ENCODE assay signal across 8 cellular contexts in genomic region chr7:17299477-17299991, GRCh38. TPM values are rescaled to one million over a fixed set of nuclear protein-coding genes. Genes with fewer than 3 reads are reported as not detected.
A peak's percentile ranks its signal among the peaks of the same experiment; 100 is the strongest.
DNase-seq lines count a peak whose midpoint lies in the region; ATAC-seq, FAIRE-seq and TF ChIP-seq lines count a peak whose summit lies in the region.

No MANE protein-coding gene starts in this region.

- H3K9me2 ChIP-seq in OCI-LY7 (ENCODE audit: insufficient read depth, low read length), result no peaks in the 10 kb centered on the region

- peak overlapping the region; percentile 77 for H3K9ac ChIP-seq in GM12878 (ENCODE audit: control insufficient read depth, insufficient read depth, low read length)

- H3K27me3 ChIP-seq in GM12878 (replicated peaks in 1 of 2; ENCODE audit: control insufficient read depth in 2 of 2, insufficient read depth in 2 of 2, low read length in 1 of 2) (no peaks in the 10 kb centered on the region), kidney epithelial cell (ENCODE audit: control insufficient read depth, insufficient read depth, low read length) (no peaks in the 10 kb centered on the region)

- peak overlapping the region; percentile 87 to 91 for H3K4me3 Mint-ChIP-seq in stimulated activated naive B cell treated with anti-CD40 and anti-IgM and Interleukin-4, amounts not matched to agents 10 μg/mL and 1 μg/mL and 100 μg/mL, for 72 hours

- CTCF ChIA-PET in OCI-LY7 (lab: Charles Lee; ENCODE audit: unreplicated experiment), result no interaction called here
- CTCF ChIA-PET in GM12878 (lab: Yijun Ruan, JAX), result interaction anchor here (0.8 to 5.7 kb wide), 6 partner anchors 8 to 316 kb away, joined by 3 to 24 read pairs (median 5); no protein-coding TSS in a partner anchor

- peak overlapping the region; percentile 56; the same call in 1 of the 2 replicates for H3K4me2 ChIP-seq in OCI-LY7 (ENCODE audit: low read length)
- peak overlapping the region; percentile 66 for H3K4me2 ChIP-seq in GM12878 (ENCODE audit: control insufficient read depth, insufficient read depth)

- peaks cover 3 to 7% of the 10 kb centered on the region in 2 donors for H3K36me3 Mint-ChIP-seq in stimulated activated naive B cell treated with anti-CD40 and anti-IgM and Interleukin-4, amounts not matched to agents 10 μg/mL and 1 μg/mL and 100 μg/mL, for 72 hours

- RAD21 ChIA-PET in GM12878 (lab: Charles Lee; ENCODE audit: unreplicated experiment), result interaction anchor here (0.9 to 2.6 kb wide), 3 partner anchors 103 to 290 kb away, joined by 4 to 8 read pairs (median 7); no protein-coding TSS in a partner anchor

- H3K4me1 Mint-ChIP-seq in stimulated activated naive B cell treated with anti-CD40 and anti-IgM and Interleukin-4, amounts not matched to agents 10 μg/mL and 1 μg/mL and 100 μg/mL, for 72 hours, result peaks cover 26 to 29% of the 10 kb centered on the region in 2 donors

- BruUV-seq in OCI-LY7 (replicated peaks; lab: Mats Ljungman, UMichigan), result no TSS peak
- BruUV-seq in GM12878 (replicated peaks; lab: Mats Ljungman, UMichigan), result no TSS peak

- H3K27ac ChIP-seq in OCI-LY7 (ENCODE audit: low read depth, low read length, poor library complexity, severe bottlenecking) (no peak overlapping the region), GM12878 (ENCODE audit: control insufficient read depth, insufficient read depth) (peak overlapping the region; percentile 61)

- in situ Hi-C loops in GM12878 (cut with MboI), result loop anchor here (5.0 kb wide), 1 partner anchor 312 kb away; no protein-coding TSS in a partner anchor

- intact Hi-C loops in OCI-LY7 (cut with micrococcal nuclease; ENCODE audit: unreplicated experiment), result no loop called here
- intact Hi-C loops in GM12878 (cut with micrococcal nuclease; ENCODE audit: unreplicated experiment), result loop anchor here (2.0 to 5.0 kb wide), 3 partner anchors 65 to 141 kb away; no protein-coding TSS in a partner anchor

- no peaks in the 10 kb centered on the region for H3K79me2 ChIP-seq in OCI-LY7 (ENCODE audit: insufficient read depth, low read depth, low read length)
- peaks cover 43% of the 10 kb centered on the region for H3K79me2 ChIP-seq in GM12878 (ENCODE audit: control insufficient read depth, insufficient read depth, low read length)

- TF ChIP-seq EP300 in GM12878 (IDR thresholded peaks at IDR 0.05; ENCODE audit: borderline replicate concordance in 1 of 2, control insufficient read depth in 1 of 2, low read depth in 2 of 2, low read length in 2 of 2), result no peak

- no peak for TF ChIP-seq CTCF in OCI-LY7 (conservative IDR thresholded peaks at IDR 0.05; ENCODE audit: low read length)
- no peak for TF ChIP-seq CTCF in GM12878 (IDR thresholded peaks at IDR 0.05 in 2 of 3, conservative IDR thresholded peaks at IDR 0.05 in 1 of 3; ENCODE audit: control insufficient read depth in 2 of 3, extremely low read depth in 1 of 3, insufficient read depth in 1 of 3, low read depth in 3 of 3, low read length in 3 of 3)
- TF ChIP-seq CTCF in kidney epithelial cell (IDR thresholded peaks at IDR 0.05; ENCODE audit: insufficient read depth, low read length, poor library complexity, severe bottlenecking), result no peak

- TF ChIP-seq RAD21 in GM12878 (IDR thresholded peaks at IDR 0.05; ENCODE audit: insufficient read depth, low read depth, low read length), result 0 out of 2 replicates have a peak, but pooled peaks have one; percentile 7

- H2AFZ ChIP-seq in OCI-LY7 (ENCODE audit: low read length) (no peak overlapping the region), GM12878 (ENCODE audit: control insufficient read depth, low read depth, low read length) (peak overlapping the region; percentile 89)

- H3K27ac Mint-ChIP-seq in stimulated activated naive B cell treated with anti-CD40 and anti-IgM and Interleukin-4, amounts not matched to agents 10 μg/mL and 1 μg/mL and 100 μg/mL, for 72 hours, result peak overlapping the region; percentile 76

- FAIRE-seq in GM12878 (lab: Jason Lieb, UNC), result no peak

- H3K9me3 ChIP-seq in OCI-LY7 (ENCODE audit: low read length), result no peaks in the 10 kb centered on the region
- no peaks in the 10 kb centered on the region; the same call in 2 of the 3 replicates for H3K9me3 ChIP-seq in GM12878 (replicated peaks; ENCODE audit: control insufficient read depth, insufficient read depth, low read length)

- ATAC-seq in HG02840 (IDR thresholded peaks at IDR 0.05; ENCODE audit: low FRiP score, unreplicated experiment) (peak; percentile 10), GM12878 (peak; percentile 8)
- ATAC-seq in stimulated activated naive B cell treated with anti-CD40 and anti-IgM and Interleukin-4, amounts not matched to agents 10 μg/mL and 1 μg/mL and 100 μg/mL, for 72 hours (replicated peaks), result peak; percentile 13 to 15

- H4K20me1 ChIP-seq in OCI-LY7 (ENCODE audit: insufficient read depth, low read length) (no peaks in the 10 kb centered on the region), GM12878 (ENCODE audit: control insufficient read depth, insufficient read depth) (no peaks in the 10 kb centered on the region)

- POLR2A ChIA-PET in OCI-LY7 (lab: Charles Lee), result no interaction called here
- POLR2A ChIA-PET in GM12878 (lab: Charles Lee), result interaction anchor here (1.4 kb wide), 1 partner anchor 193 kb away, joined by 3 read pairs; no protein-coding TSS in a partner anchor

- H3K9me3 Mint-ChIP-seq in stimulated activated naive B cell treated with anti-CD40 and anti-IgM and Interleukin-4, amounts not matched to agents 10 μg/mL and 1 μg/mL and 100 μg/mL, for 72 hours, result peaks cover 7 to 9% of the 10 kb centered on the region in 2 donors

- no peaks in the 10 kb centered on the region for H3K4me1 ChIP-seq in OCI-LY7 (ENCODE audit: insufficient read depth, low read length, poor library complexity, severe bottlenecking)
- peaks cover 6% of the 10 kb centered on the region; the same call in 1 of the 2 replicates for H3K4me1 ChIP-seq in GM12878 (ENCODE audit: control insufficient read depth, insufficient read depth, low read length)

- H3K4me3 ChIP-seq in OCI-LY7 (ENCODE audit: low read depth, low read length, poor library complexity, severe bottlenecking) (no peak overlapping the region), GM12878 (peak overlapping the region; percentile 89), kidney epithelial cell (ENCODE audit: low read depth, low read length) (peak overlapping the region; percentile 96)

- TF ChIP-seq POLR2A in GM12878 (IDR thresholded peaks at IDR 0.05; ENCODE audit: low read depth, low read length), result no peak

- DNase-seq in NCI-H1092 treated with DMSO at 0.1 percent for 48 hours (lab: John Stamatoyannopoulos, UW) (peak; percentile 29), NCI-H1092 (lab: John Stamatoyannopoulos, UW) (no peak), OCI-LY7 (ENCODE audit: low spot score) (no peak), GM12878 (ENCODE audit: low read depth, low spot score) (no peak), kidney epithelial cell (ENCODE audit: low read depth) (no peak), amniotic stem cell (lab: John Stamatoyannopoulos, UW) (no peak)
- DNase-seq in stimulated activated naive B cell treated with anti-CD40 and anti-IgM and Interleukin-4, amounts not matched to agents 10 μg/mL and 1 μg/mL and 100 μg/mL, for 72 hours, result no peak

- no peaks in the 10 kb centered on the region for H3K36me3 ChIP-seq in OCI-LY7 (ENCODE audit: insufficient read depth, low read length)
- H3K36me3 ChIP-seq in GM12878 (ENCODE audit: control insufficient read depth in 2 of 2, insufficient read depth in 2 of 2, low read length in 1 of 2), result no peaks in the 10 kb centered on the region
- H3K36me3 ChIP-seq in kidney epithelial cell (ENCODE audit: control insufficient read depth, insufficient read depth, low read length), result no peaks in the 10 kb centered on the region

- SMC1A ChIA-PET in GM12878 (lab: Charles Lee; ENCODE audit: uncharacterized antibody, unreplicated experiment), result interaction anchor here (0.7 to 1.6 kb wide), 8 partner anchors 134 to 316 kb away, joined by 3 to 8 read pairs (median 4); no protein-coding TSS in a partner anchor

- no peaks in the 10 kb centered on the region for H3K27me3 Mint-ChIP-seq in stimulated activated naive B cell treated with anti-CD40 and anti-IgM and Interleukin-4, amounts not matched to agents 10 μg/mL and 1 μg/mL and 100 μg/mL, for 72 hours

- under 1% methylated on average over 13 of the region's 13 CpGs for WGBS in GM12878 (ENCODE audit: insufficient coverage, insufficient replicate concordance, low lambda C conversion rate, missing lambda C conversion rate)

TF ChIP-seq in GM12878, 131 proteins besides CTCF, POLR2A, EP300 and RAD21 (continues in another document):
- TF ChIP-seq IRF4 (IDR thresholded peaks at IDR 0.05; ENCODE audit: low read depth, low read length) (no peak), BCL11A (IDR thresholded peaks at IDR 0.05; ENCODE audit: low read depth, low read length) (no peak)

RNA-seq across cellular contexts. Expression of gene AHR, which starts 1.1 kb away (rescaled TPM):
- total RNA-seq in OCI-LY7 (2014; rRNA removed; shearing (Covaris generic)), result not detected in 2 replicates
- total RNA-seq in OCI-LY7 (2022) (not detected in 2 replicates), GM12878 (2014; rRNA removed) (16.9 and 23.0 TPM in 2 replicates), GM12878 (2014; rRNA removed; fragmentation: Illumina TruSeq; extraction: Trizol) (14.3 and 16.0 TPM in 2 replicates), GM12878 (2021) (10.3 and 11.9 TPM in 2 replicates), kidney epithelial cell (29.0 and 41.8 TPM in 2 replicates)
- total RNA-seq in GM12878 (2013; cell fraction: nucleolus; rRNA removed), result 36.4 and 49.5 TPM in 2 replicates
- polyA plus RNA-seq in GM12878 (2011; ENCODE audit: low read depth), result 3.6 TPM
- polyA plus RNA-seq in GM12878 (2011; rRNA removed) (1.7 and 2.2 TPM in 2 replicates), GM12878 (2014; fragmentation: Illumina TruSeq; extraction: Trizol) (8.3 and 9.6 TPM in 2 replicates), GM12878 (2014; fragmentation: Nextera tagmentation; extraction: Ambion mirVana) (1 to 10 TPM; 1.7 to 1.9 TPM), GM12878 (2014; rRNA removed) (3.3 and 3.8 TPM in 2 replicates), GM12878 (2016; fragmentation: Nextera tagmentation; extraction: Ambion mirVana) (1 to 10 TPM; 4.1 to 4.9 TPM)
- 0.95 and 1.3 TPM in 2 replicates for polyA plus RNA-seq in GM12878 (2011; cell fraction: cytosol; rRNA removed)
- 1.6 and 2.3 TPM in 2 replicates for polyA plus RNA-seq in GM12878 (2011; cell fraction: nucleus; rRNA removed)
- 4.4 and 6.7 TPM in 2 replicates for polyA plus RNA-seq in GM12878 (2012)
- 1.5 and 6.5 TPM in 2 replicates for polyA minus RNA-seq in GM12878 (2011; rRNA and poly(A)+ RNA removed)
- 1.9 and 4.0 TPM in 2 replicates for polyA minus RNA-seq in GM12878 (2011; cell fraction: cytosol; rRNA and poly(A)+ RNA removed)
- 5.7 and 7.2 TPM in 2 replicates for polyA minus RNA-seq in GM12878 (2011; cell fraction: nucleus; rRNA and poly(A)+ RNA removed)

Comparison
In these comparisons a context has a peak if more than half of its experiments do, and no peak if none do; other contexts are left out.
1. RNA of gene AHR, which starts 1.1 kb away (total RNA-seq): 29.0 to 41.8 TPM in kidney epithelial cell and 10.3 to 49.5 TPM in GM12878; not detected in OCI-LY7; every median in the first group is over 10 times any median in the second.
2. Peak in every context shown above with its lines, with median percentiles within 50 percentile points of each other: ATAC-seq.